8 cellular contexts compared by ENCODE assay signal in the genomic region with DNA sequence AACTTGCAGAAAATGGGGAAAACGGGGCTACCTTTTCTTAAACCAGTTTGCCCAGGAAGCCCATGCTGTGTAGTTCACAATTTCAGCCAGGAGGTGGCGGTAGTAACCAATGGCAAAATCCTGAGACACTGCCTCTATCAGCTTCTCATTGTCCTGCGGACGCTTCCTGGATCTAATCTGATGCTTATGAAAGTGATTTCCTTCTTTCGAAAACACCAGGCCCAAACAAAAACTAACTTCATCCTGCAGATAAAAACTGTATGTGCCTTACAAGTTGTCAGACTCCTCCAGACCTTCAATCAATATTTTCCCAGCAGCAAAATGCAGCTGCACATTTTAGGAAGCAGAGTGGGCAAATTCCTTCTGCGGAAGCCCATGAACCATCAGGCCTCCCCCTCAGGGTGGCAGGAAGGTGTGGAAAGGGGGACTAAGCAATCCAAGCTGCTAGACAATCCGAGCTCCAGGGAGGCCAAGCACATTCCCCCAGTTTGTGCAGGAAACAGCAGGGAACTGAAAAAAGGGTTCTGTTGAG.
DNase-seq lines count a peak whose midpoint lies in the region; TF ChIP-seq lines count a peak whose summit lies in the region.

No MANE protein-coding gene starts in this region.

- no peaks in the 10 kb centered on the region for H3K9me3 Mint-ChIP-seq in activated T-helper 2 cell treated with anti-CD3 and anti-CD28 coated beads, Interferon-gamma antibody, Interleukin-2, Interleukin-4, amounts not matched to agents 10 μg/mL and 5 μg/mL and 100 μg/mL, durations not matched to agents 14 hours and 24 hours and 36 hours
- H3K9me3 Mint-ChIP-seq in osteocyte (ENCODE audit: unreplicated experiment), result no peaks in the 10 kb centered on the region

- peaks cover 15% of the 10 kb centered on the region for H3K4me1 Mint-ChIP-seq in activated T-helper 2 cell treated with anti-CD3 and anti-CD28 coated beads, Interferon-gamma antibody, Interleukin-2, Interleukin-4, amounts not matched to agents 10 μg/mL and 5 μg/mL and 100 μg/mL, durations not matched to agents 14 hours and 24 hours and 36 hours (ENCODE audit: low read depth)
- peaks cover 9% of the 10 kb centered on the region for H3K4me1 Mint-ChIP-seq in osteocyte (ENCODE audit: unreplicated experiment)

- intact Hi-C loops in activated T-helper 2 cell treated with anti-CD3 and anti-CD28 coated beads, Interferon-gamma antibody, Interleukin-2, Interleukin-4, amounts not matched to agents 10 μg/mL and 5 μg/mL and 100 μg/mL, durations not matched to agents 14 hours and 24 hours and 36 hours (cut with micrococcal nuclease), result loop anchor here (1.0 to 5.0 kb wide), 5 partner anchors 35 to 940 kb away; no protein-coding TSS in a partner anchor

- TF ChIP-seq EP300 in tibial nerve (IDR thresholded peaks at IDR 0.05), result peak in 1 of 2 donors; percentile 55

- H3K27me3 ChIP-seq in tibial nerve, result no peaks in the 10 kb centered on the region

- POLR2A ChIA-PET in RWPE1 (lab: Yijun Ruan, JAX; ENCODE audit: low non-redundant PET), result no interaction called here

- H3K36me3 Mint-ChIP-seq in activated T-helper 2 cell treated with anti-CD3 and anti-CD28 coated beads, Interferon-gamma antibody, Interleukin-2, Interleukin-4, amounts not matched to agents 10 μg/mL and 5 μg/mL and 100 μg/mL, durations not matched to agents 14 hours and 24 hours and 36 hours (ENCODE audit: low read depth), result no peaks in the 10 kb centered on the region
- H3K36me3 Mint-ChIP-seq in osteocyte (ENCODE audit: unreplicated experiment), result no peaks in the 10 kb centered on the region

- H3K27me3 Mint-ChIP-seq in activated T-helper 2 cell treated with anti-CD3 and anti-CD28 coated beads, Interferon-gamma antibody, Interleukin-2, Interleukin-4, amounts not matched to agents 10 μg/mL and 5 μg/mL and 100 μg/mL, durations not matched to agents 14 hours and 24 hours and 36 hours (ENCODE audit: low read depth), result peaks cover 1% of the 10 kb centered on the region
- H3K27me3 Mint-ChIP-seq in osteocyte (ENCODE audit: unreplicated experiment), result peaks cover 11% of the 10 kb centered on the region

- peak overlapping the region; percentile 58 for H3K27ac ChIP-seq in RWPE1
- peak overlapping the region in 1 of 4 donors; percentile 3 for H3K27ac ChIP-seq in tibial nerve

- H3K4me1 ChIP-seq in tibial nerve, result peaks cover 0 to 14% (median 0%) of the 10 kb centered on the region in 4 donors

- H3K9me3 ChIP-seq in tibial nerve, result no peaks in the 10 kb centered on the region

- no peak overlapping the region for H3K4me3 ChIP-seq in tibial nerve

- DNase-seq in activated gamma-delta T cell treated with Interleukin-2 at 50 U/mL for 16 hours (peak; percentile 76), activated gamma-delta T cell (lab: John Stamatoyannopoulos, UW) (no peak), RWPE1 (ENCODE audit: low spot score) (peak; percentile 72), foreskin melanocyte (peak; percentile 71), osteocyte (ENCODE audit: extremely low spot score, unreplicated experiment) (peak; percentile 90), tibial nerve (ENCODE audit: low spot score in 2 of 2) (peak; percentile 82 to 97)
- DNase-seq in activated T-helper 2 cell treated with anti-CD3 and anti-CD28 coated beads, Interferon-gamma antibody, Interleukin-2, Interleukin-4, amounts not matched to agents 10 μg/mL and 5 μg/mL and 100 μg/mL, durations not matched to agents 14 hours and 24 hours and 36 hours (ENCODE audit: low spot score), result peak; percentile 75

- TF ChIP-seq POLR2A in tibial nerve (IDR thresholded peaks at IDR 0.05), result no peak

- peak; percentile 85 for TF ChIP-seq CTCF in LNCAP (IDR thresholded peaks at IDR 0.05)
- TF ChIP-seq CTCF in RWPE1 (conservative IDR thresholded peaks at IDR 0.05; ENCODE audit: low read depth), result peak; percentile 94
- peak; percentile 95 for TF ChIP-seq CTCF in osteocyte (IDR thresholded peaks at IDR 0.05)
- TF ChIP-seq CTCF in tibial nerve (IDR thresholded peaks at IDR 0.05), result peak; percentile 89 to 98 (median 94)

- no peak overlapping the region for H3K27ac Mint-ChIP-seq in activated T-helper 2 cell treated with anti-CD3 and anti-CD28 coated beads, Interferon-gamma antibody, Interleukin-2, Interleukin-4, amounts not matched to agents 10 μg/mL and 5 μg/mL and 100 μg/mL, durations not matched to agents 14 hours and 24 hours and 36 hours
- no peak overlapping the region for H3K27ac Mint-ChIP-seq in osteocyte (ENCODE audit: unreplicated experiment)

- H3K36me3 ChIP-seq in tibial nerve, result no peaks in the 10 kb centered on the region

- WGBS in tibial nerve, 2 donors, result 13 to 19% methylated on average over 7 of the region's 7 CpGs

- CTCF ChIA-PET in RWPE1 (lab: Yijun Ruan, JAX), result interaction anchor here (0.6 to 1.3 kb wide), 17 partner anchors 8 to 1430 kb away, joined by 3 to 11 read pairs (median 3); no protein-coding TSS in a partner anchor

- no peak overlapping the region for H3K4me3 Mint-ChIP-seq in activated T-helper 2 cell treated with anti-CD3 and anti-CD28 coated beads, Interferon-gamma antibody, Interleukin-2, Interleukin-4, amounts not matched to agents 10 μg/mL and 5 μg/mL and 100 μg/mL, durations not matched to agents 14 hours and 24 hours and 36 hours (ENCODE audit: low read depth)
- no peak overlapping the region for H3K4me3 Mint-ChIP-seq in osteocyte (ENCODE audit: unreplicated experiment)
